ENCODE assay signal across 11 cellular contexts in the genomic region with DNA sequence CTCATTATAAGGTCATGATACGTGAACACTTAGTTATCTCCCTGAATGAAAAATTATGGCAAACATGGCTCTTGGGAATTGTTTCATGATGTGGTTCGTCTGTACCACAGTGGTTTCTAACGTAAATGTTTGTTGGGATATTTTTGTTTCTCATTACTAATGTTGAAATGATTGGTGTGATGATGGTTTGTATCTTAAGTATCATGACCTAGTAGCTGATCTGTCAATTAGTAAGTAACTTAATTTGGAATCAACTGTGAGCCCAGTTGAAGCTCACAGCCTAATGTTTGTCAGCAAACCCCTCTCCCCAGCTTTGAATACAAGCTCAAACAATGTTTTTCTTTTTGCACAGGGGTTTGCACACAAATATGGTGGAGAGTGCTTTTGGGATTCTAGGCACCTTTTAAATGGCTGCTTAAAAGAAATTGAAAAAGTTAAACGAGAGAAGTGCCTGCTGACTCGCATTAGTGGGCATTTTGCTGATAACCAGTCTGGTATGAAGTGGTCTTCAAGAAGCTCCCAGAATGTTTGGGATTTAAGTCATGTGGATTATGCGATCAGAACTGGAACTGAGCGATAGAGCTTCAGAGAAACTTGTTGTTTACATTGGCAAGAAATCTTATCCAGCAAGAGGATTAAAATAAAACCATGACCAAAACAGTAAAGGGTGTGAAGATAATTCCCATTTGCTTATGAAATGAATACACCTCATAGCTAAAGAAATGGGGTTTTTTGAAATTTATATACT.
DNase-seq lines count a peak whose midpoint lies in the region; ATAC-seq and TF ChIP-seq lines count a peak whose summit lies in the region.
"Had no signal": no experiment of that assay in that cellular context is flagged by ENCODE, and none has a peak within 500 bp of the region (broad histone marks: within the 10 kb centered on the region; RNA-seq: fewer than 3 reads in every experiment).

No MANE protein-coding gene starts in this region.

- peak overlapping the region; percentile 39 for H2AFZ ChIP-seq in ACC112 (ENCODE audit: low read length, unreplicated experiment)

- intact Hi-C loops in colonic mucosa (cut with DNase I), result no loop called here
- intact Hi-C loops in CD8-positive, alpha-beta T cell (cut with DNase I, micrococcal nuclease), result no loop called here

- WGBS in lung, 2 donors, result 64 to 81% methylated on average over 7 of the region's 7 CpGs

- no peaks in the 10 kb centered on the region for H3K36me3 Mint-ChIP-seq in CD8-positive, alpha-beta T cell
- H3K36me3 Mint-ChIP-seq: natural killer cell treated with Interleukin-12 subunit alpha and Interleukin-12 subunit beta and Interleukin-15 and Interleukin-18, amount 100 ng/mL, for 72 hours had no signal

- H3K27ac Mint-ChIP-seq in CD8-positive, alpha-beta T cell, result no peak overlapping the region
- H3K27ac Mint-ChIP-seq: H9; natural killer cell treated with Interleukin-12 subunit alpha and Interleukin-12 subunit beta and Interleukin-15 and Interleukin-18, amount 100 ng/mL, for 72 hours had no signal

- ATAC-seq in lung (ENCODE audit: insufficient read depth, low FRiP score) (peak; percentile 24), GM18873 (IDR thresholded peaks at IDR 0.05; ENCODE audit: low FRiP score, unreplicated experiment) (no peak), HG03025 (IDR thresholded peaks at IDR 0.05; ENCODE audit: low FRiP score, unreplicated experiment) (no peak)
- no peak for ATAC-seq in CD8-positive, alpha-beta T cell
- ATAC-seq: Right ventricle myocardium inferior had no signal

- H3K4me1 ChIP-seq in ACC112 (ENCODE audit: control insufficient read depth, insufficient read depth, low read length, unreplicated experiment), result peaks cover 43% of the 10 kb centered on the region
- H3K4me1 ChIP-seq in colonic mucosa, result no peaks in the 10 kb centered on the region
- peaks cover 3 to 4% of the 10 kb centered on the region in 2 donors for H3K4me1 ChIP-seq in lung (ENCODE audit: control insufficient read depth in 2 of 2, insufficient read depth in 2 of 2, low read length in 2 of 2)
- no peaks in the 10 kb centered on the region for H3K4me1 ChIP-seq in CD8-positive, alpha-beta T cell (ENCODE audit: insufficient read depth, low read length)

- peaks cover 2% of the 10 kb centered on the region for H3K9me3 Mint-ChIP-seq in CD8-positive, alpha-beta T cell
- H3K9me3 Mint-ChIP-seq: natural killer cell treated with Interleukin-12 subunit alpha and Interleukin-12 subunit beta and Interleukin-15 and Interleukin-18, amount 100 ng/mL, for 72 hours had no signal

- H3K4me3 Mint-ChIP-seq in CD8-positive, alpha-beta T cell, result no peak overlapping the region
- H3K4me3 Mint-ChIP-seq: H9; natural killer cell treated with Interleukin-12 subunit alpha and Interleukin-12 subunit beta and Interleukin-15 and Interleukin-18, amount 100 ng/mL, for 72 hours had no signal

- H3K9ac ChIP-seq in colonic mucosa (ENCODE audit: low read depth in 2 of 2, low read length in 2 of 2), result no peak overlapping the region

- H3K79me2 ChIP-seq in ACC112 (ENCODE audit: control insufficient read depth, insufficient read depth, low read length, unreplicated experiment), result peaks cover 66% of the 10 kb centered on the region

- peak overlapping the region; percentile 15; the same call in 1 of the 2 replicates for H3K4me3 ChIP-seq in ACC112 (ENCODE audit: low read depth, low read length)
- H3K4me3 ChIP-seq in colonic mucosa, result no peak overlapping the region
- no peak overlapping the region for H3K4me3 ChIP-seq in lung
- H3K4me3 ChIP-seq in CD8-positive, alpha-beta T cell (ENCODE audit: low read depth, low read length), result no peak overlapping the region

- H3K27me3 ChIP-seq in ACC112 (ENCODE audit: insufficient read depth, low read length) (no peaks in the 10 kb centered on the region), colonic mucosa (no peaks in the 10 kb centered on the region), lung (ENCODE audit: control insufficient read depth, insufficient read depth) (no peaks in the 10 kb centered on the region)
- no peaks in the 10 kb centered on the region for H3K27me3 ChIP-seq in CD8-positive, alpha-beta T cell (ENCODE audit: insufficient read depth, low read length)

- H3K9me3 ChIP-seq in colonic mucosa (no peaks in the 10 kb centered on the region), lung (ENCODE audit: control insufficient read depth in 2 of 2, insufficient read depth in 1 of 2, low read length in 1 of 2) (no peaks in the 10 kb centered on the region)
- H3K9me3 ChIP-seq in CD8-positive, alpha-beta T cell (ENCODE audit: low read length), result no peaks in the 10 kb centered on the region

- POLR2A ChIA-PET in CD8-positive, alpha-beta T cell (lab: Charles Lee), result interaction anchor here (0.9 kb wide), 1 partner anchor 282 kb away, joined by 3 read pairs; no protein-coding TSS in a partner anchor

- H3K36me3 ChIP-seq in ACC112 (ENCODE audit: insufficient read depth, low read length) (peaks cover 3% of the 10 kb centered on the region), colonic mucosa (no peaks in the 10 kb centered on the region), lung (ENCODE audit: control insufficient read depth in 2 of 2, insufficient read depth in 2 of 2, low read length in 2 of 2) (no peaks in the 10 kb centered on the region)
- H3K36me3 ChIP-seq in CD8-positive, alpha-beta T cell (ENCODE audit: insufficient read depth, low read length), result no peaks in the 10 kb centered on the region

- H3K27ac ChIP-seq in ACC112 (ENCODE audit: low read depth, low read length), result peak overlapping the region; percentile 83
- peak overlapping the region; percentile 56 for H3K27ac ChIP-seq in colonic mucosa
- H3K27ac ChIP-seq in lung (ENCODE audit: low read depth in 1 of 2, low read length in 1 of 2), result peak overlapping the region; percentile 53 to 63
- H3K27ac ChIP-seq in CD8-positive, alpha-beta T cell (ENCODE audit: low read depth, low read length), result no peak overlapping the region

- DNase-seq in NCI-H226, result peak; percentile 65
- no peak for DNase-seq in colonic mucosa
- DNase-seq in lung (ENCODE audit: low spot score), result no peak
- no peak for DNase-seq in AG20443 (ENCODE audit: low spot score)
- DNase-seq in CD8-positive, alpha-beta T cell, result no peak

- H3K4me1 Mint-ChIP-seq in CD8-positive, alpha-beta T cell (ENCODE audit: low read depth), result peaks cover 4% of the 10 kb centered on the region

- H3K27me3 Mint-ChIP-seq in CD8-positive, alpha-beta T cell (ENCODE audit: low read depth), result no peaks in the 10 kb centered on the region
- H3K27me3 Mint-ChIP-seq: natural killer cell treated with Interleukin-12 subunit alpha and Interleukin-12 subunit beta and Interleukin-15 and Interleukin-18, amount 100 ng/mL, for 72 hours had no signal

- CTCF ChIA-PET in CD8-positive, alpha-beta T cell (lab: Charles Lee), result interaction anchor here (0.6 to 1.4 kb wide), 2 partner anchors 8 to 171 kb away, joined by 3 to 10 read pairs; no protein-coding TSS in a partner anchor

- TF ChIP-seq CTCF in colonic mucosa (IDR thresholded peaks at IDR 0.05) (no peak), lung (IDR thresholded peaks at IDR 0.05; ENCODE audit: control extremely low read depth, extremely low read depth) (no peak)
- no peak for TF ChIP-seq CTCF in CD8-positive, alpha-beta T cell (IDR thresholded peaks at IDR 0.05)
